Comparison of ENCODE assay signal across 8 cellular contexts in the genomic region with DNA sequence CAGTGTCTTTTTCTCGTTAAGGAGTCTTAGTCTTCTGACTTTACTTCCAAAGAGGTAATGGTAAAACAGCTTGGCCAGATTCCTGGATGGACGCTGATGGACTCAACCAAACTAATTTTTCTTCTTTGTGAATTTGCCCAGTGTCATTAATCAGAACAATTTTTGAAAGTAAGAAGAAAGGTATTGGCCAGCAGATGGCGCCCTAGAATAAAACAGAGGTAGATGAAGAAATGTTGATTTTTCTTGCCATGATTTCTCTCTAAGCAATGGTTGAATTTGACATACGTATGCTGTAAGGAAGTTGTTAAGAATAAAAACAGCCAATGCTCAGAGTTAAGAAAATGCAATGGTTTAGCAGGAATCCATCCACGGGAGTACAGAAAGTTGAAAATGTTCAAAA.
DNase-seq lines count a peak whose midpoint lies in the region; ATAC-seq, FAIRE-seq and TF ChIP-seq lines count a peak whose summit lies in the region.

No MANE protein-coding gene starts in this region.

- peak; percentile 73 for FAIRE-seq in GM19239 (lab: Jason Lieb, UNC)

- H3K4me3 ChIP-seq in fibroblast of the aortic adventitia (ENCODE audit: low read depth, low read length) = no peak overlapping the region

- DNase-seq in AG09319 (ENCODE audit: extremely low read depth, low read depth) = peak; percentile 8
- no peak for DNase-seq in GM19239 (ENCODE audit: insufficient read length, low spot score)
- peak; percentile 58 for DNase-seq in NCI-H510A (lab: John Stamatoyannopoulos, UW)
- DNase-seq in activated CD8-positive, alpha-beta memory T cell treated with anti-CD3 and anti-CD28 coated beads, Interleukin-2, amount 50 U/mL, for 24 hours (ENCODE audit: extremely low read depth) = peak; percentile 8
- peak; percentile 55 for DNase-seq in fibroblast of the aortic adventitia (ENCODE audit: low read depth)
- DNase-seq in renal cortical epithelial cell (ENCODE audit: low read depth) = peak; percentile 45

- no peak for ATAC-seq in GM21786 (IDR thresholded peaks at IDR 0.05; ENCODE audit: unreplicated experiment)
- no peak for ATAC-seq in HG03097 (IDR thresholded peaks at IDR 0.05; ENCODE audit: low FRiP score, unreplicated experiment)

- TF ChIP-seq CTCF in AG09319 (IDR thresholded peaks at IDR 0.05; ENCODE audit: low read depth, low read length) (peak; percentile 36), fibroblast of the aortic adventitia (IDR thresholded peaks at IDR 0.05; ENCODE audit: insufficient read depth, low read length) (peak; percentile 42)
